ENCODE assay signal across 8 cellular contexts in the genomic region with DNA sequence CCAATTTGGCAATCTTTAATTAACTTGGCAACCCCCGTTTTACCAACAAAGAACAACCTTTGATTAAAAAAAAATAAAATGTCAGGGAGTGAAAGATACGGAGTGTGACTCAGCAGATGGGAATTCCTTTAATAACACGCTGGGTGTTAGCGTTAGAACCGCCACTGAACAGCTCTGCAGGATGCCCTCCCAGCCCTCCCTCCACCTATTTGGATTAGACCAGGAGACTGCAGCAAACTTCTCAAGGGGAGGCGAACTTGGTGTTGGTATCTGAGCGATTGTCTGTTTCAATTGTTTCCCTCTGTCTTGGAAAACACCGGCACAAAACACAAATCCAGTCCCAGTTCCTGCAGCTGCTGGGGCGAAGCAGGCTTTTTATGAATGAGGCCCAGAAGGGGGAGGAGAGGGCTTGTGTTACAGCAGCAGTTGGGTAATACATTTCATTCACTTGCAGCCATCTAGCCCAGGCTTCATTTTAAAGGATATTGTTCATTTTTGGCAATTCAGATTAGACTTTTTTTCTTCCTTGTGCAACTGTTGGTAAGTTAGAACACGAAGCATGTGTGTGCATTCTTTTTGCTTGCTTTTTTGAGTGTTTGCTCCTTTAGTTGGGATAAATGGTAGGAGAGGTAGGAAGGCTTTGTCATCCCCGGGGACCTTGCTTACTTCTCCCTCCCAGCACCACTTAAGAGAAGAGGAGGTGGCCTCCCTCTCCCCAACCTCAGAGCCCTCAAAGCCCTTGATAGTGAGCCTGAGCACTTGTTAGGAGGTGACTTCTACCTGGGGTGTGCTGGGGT.
DNase-seq lines count a peak whose midpoint lies in the region; ATAC-seq and TF ChIP-seq lines count a peak whose summit lies in the region.

No MANE protein-coding gene starts in this region.

- no peaks in the 10 kb centered on the region for H3K27me3 ChIP-seq in HUES6 (ENCODE audit: control insufficient read depth, insufficient read depth, low read length)
- H3K27me3 ChIP-seq in dorsolateral prefrontal cortex, result no peaks in the 10 kb centered on the region
- no peaks in the 10 kb centered on the region for H3K27me3 ChIP-seq in right lobe of liver
- H3K27me3 ChIP-seq in tibial nerve, result no peaks in the 10 kb centered on the region

- intact Hi-C loops in dorsolateral prefrontal cortex (cut with DNase I), result loop anchor here (2.0 kb wide), 1 partner anchor 14 kb away; no protein-coding TSS in a partner anchor
- intact Hi-C loops in right lobe of liver (cut with DNase I), result no loop called here

- H3K4me3 ChIP-seq in HUES6 (ENCODE audit: low read depth, low read length) (peak overlapping the region; percentile 46), dorsolateral prefrontal cortex (peak overlapping the region in 55 of 59 donors; percentile 1 to 59 (median 30)), right lobe of liver (no peak overlapping the region), tibial nerve (peak overlapping the region in 1 of 4 donors; percentile 20)

- WGBS in right lobe of liver (ENCODE audit: insufficient coverage, low coverage, low lambda C conversion rate, missing lambda C conversion rate), result 22% methylated on average over 9 of the region's 11 CpGs
- 6 to 7% methylated on average over 11 of the region's 11 CpGs for WGBS in tibial nerve, 2 donors

- H3K9ac ChIP-seq in HUES6 (ENCODE audit: low read length), result peak overlapping the region; percentile 60

- H3K9me3 ChIP-seq in HUES6 (ENCODE audit: control insufficient read depth, insufficient read depth, low read depth, low read length) (no peaks in the 10 kb centered on the region), right lobe of liver (no peaks in the 10 kb centered on the region), tibial nerve (no peaks in the 10 kb centered on the region)

- H3K27ac ChIP-seq in HUES6 (ENCODE audit: low read depth, low read length) (peak overlapping the region; percentile 91), RWPE1 (peak overlapping the region; percentile 89), dorsolateral prefrontal cortex (peak overlapping the region; percentile 13 to 96 (median 85)), right lobe of liver (no peak overlapping the region), tibial nerve (peak overlapping the region in 3 of 4 donors; percentile 5 to 47 (median 40))

- H3K4me1 ChIP-seq in HUES6 (ENCODE audit: control insufficient read depth, insufficient read depth, low read length) (peaks cover 66% of the 10 kb centered on the region), right lobe of liver (no peaks in the 10 kb centered on the region), tibial nerve (peaks cover 2 to 65% (median 30%) of the 10 kb centered on the region in 4 donors)

- DNase-seq in AG20443 (ENCODE audit: low spot score) (peak; percentile 80), RWPE1 (ENCODE audit: low spot score) (peak; percentile 84), dorsolateral prefrontal cortex (peak; percentile 25 to 82 (median 71)), right lobe of liver (no peak), tibial nerve (ENCODE audit: low spot score in 2 of 2) (peak in 1 of 2 donors; percentile 42), NAMALWA (ENCODE audit: low spot score) (no peak)

- H3K36me3 ChIP-seq in HUES6 (ENCODE audit: control insufficient read depth, insufficient read depth, low read length) (no peaks in the 10 kb centered on the region), right lobe of liver (no peaks in the 10 kb centered on the region), tibial nerve (no peaks in the 10 kb centered on the region)

- peak; percentile 71 to 79 (median 78) for ATAC-seq in right lobe of liver
- no peak for ATAC-seq in HG03159 (IDR thresholded peaks at IDR 0.05; ENCODE audit: unreplicated experiment)

- TF ChIP-seq CTCF in RWPE1 (conservative IDR thresholded peaks at IDR 0.05; ENCODE audit: low read depth), result no peak
- TF ChIP-seq CTCF in dorsolateral prefrontal cortex (IDR thresholded peaks at IDR 0.05 in 54 of 56, conservative IDR thresholded peaks at IDR 0.05 in 2 of 56; ENCODE audit: low read depth in 1 of 56, partially characterized antibody in 56 of 56), result peak in 13 of 56 donors; percentile 3 to 19 (median 12)
- TF ChIP-seq CTCF in right lobe of liver (IDR thresholded peaks at IDR 0.05), result no peak
- TF ChIP-seq CTCF in tibial nerve (IDR thresholded peaks at IDR 0.05), result no peak

- CTCF ChIA-PET in RWPE1 (lab: Yijun Ruan, JAX), result interaction anchor here (1.1 kb wide), 1 partner anchor 282 kb away, joined by 3 read pairs; no protein-coding TSS in a partner anchor

- peak in 1 of 2 donors; percentile 66 for TF ChIP-seq EP300 in tibial nerve (IDR thresholded peaks at IDR 0.05)

- no peak for TF ChIP-seq POLR2A in right lobe of liver (IDR thresholded peaks at IDR 0.05)
- no peak for TF ChIP-seq POLR2A in tibial nerve (IDR thresholded peaks at IDR 0.05)

- POLR2A ChIA-PET in RWPE1 (lab: Yijun Ruan, JAX; ENCODE audit: low non-redundant PET), result no interaction called here

Comparison
In these comparisons a context has a peak if more than half of its experiments do, and no peak if none do; other contexts are left out.
1. DNase-seq: peak in AG20443 (single experiment), RWPE1 (single experiment) and dorsolateral prefrontal cortex (10 of 10); none in right lobe of liver (0 of 3) and NAMALWA (single experiment).
2. H3K27ac ChIP-seq: peak in HUES6 (single experiment), RWPE1 (single experiment), dorsolateral prefrontal cortex (59 of 59) and tibial nerve (3 of 4); none in right lobe of liver (0 of 3).
3. H3K4me3 ChIP-seq: peak in HUES6 (single experiment) and dorsolateral prefrontal cortex (55 of 59); none in right lobe of liver (0 of 3).
4. intact Hi-C loops: an anchor here in dorsolateral prefrontal cortex (2.0 kb wide); none called in right lobe of liver.